ENCODE assay signal across 14 cellular contexts in genomic region chr20:63235399-63235983, GRCh38. TPM values are rescaled to one million over a fixed set of nuclear protein-coding genes. Genes with fewer than 3 reads are reported as not detected.
A peak's percentile ranks its signal among the peaks of the same experiment; 100 is the strongest.
DNase-seq lines count a peak whose midpoint lies in the region; ATAC-seq, FAIRE-seq and TF ChIP-seq lines count a peak whose summit lies in the region.
"Had no signal": no experiment of that assay in that cellular context is flagged by ENCODE, and none has a peak within 500 bp of the region (broad histone marks: within the 10 kb centered on the region; RNA-seq: fewer than 3 reads in every experiment).

A gene with protein sequence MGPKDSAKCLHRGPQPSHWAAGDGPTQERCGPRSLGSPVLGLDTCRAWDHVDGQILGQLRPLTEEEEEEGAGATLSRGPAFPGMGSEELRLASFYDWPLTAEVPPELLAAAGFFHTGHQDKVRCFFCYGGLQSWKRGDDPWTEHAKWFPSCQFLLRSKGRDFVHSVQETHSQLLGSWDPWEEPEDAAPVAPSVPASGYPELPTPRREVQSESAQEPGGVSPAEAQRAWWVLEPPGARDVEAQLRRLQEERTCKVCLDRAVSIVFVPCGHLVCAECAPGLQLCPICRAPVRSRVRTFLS (plus strand): TSS chr20:63235905. CDS start chr20:63236097, 192 bp downstream.

- no peaks in the 10 kb centered on the region for H3K36me3 Mint-ChIP-seq in nephron progenitor cell (ENCODE audit: low read depth)

- BruUV-seq in GM12878 (replicated peaks; lab: Mats Ljungman, UMichigan) = no TSS peak

- 53% methylated on average over 17 of the region's 17 CpGs for WGBS in HUES64
- 5% methylated on average over 13 of the region's 17 CpGs for WGBS in GM12878 (ENCODE audit: insufficient coverage, insufficient replicate concordance, low lambda C conversion rate, missing lambda C conversion rate)
- WGBS in sigmoid colon, 2 donors = 42 to 50% methylated on average over 17 of the region's 17 CpGs

- ATAC-seq in GM12878 (no peak), GM19395 (IDR thresholded peaks at IDR 0.05; ENCODE audit: unreplicated experiment) (no peak)

- no peak for TF ChIP-seq CTCF in GM12878 (IDR thresholded peaks at IDR 0.05 in 2 of 3, conservative IDR thresholded peaks at IDR 0.05 in 1 of 3; ENCODE audit: control insufficient read depth in 2 of 3, extremely low read depth in 1 of 3, insufficient read depth in 1 of 3, low read depth in 3 of 3, low read length in 3 of 3)
- no peak for TF ChIP-seq CTCF in nephron progenitor cell (IDR thresholded peaks at IDR 0.05)
- TF ChIP-seq CTCF in sigmoid colon (IDR thresholded peaks at IDR 0.05) = no peak

- peaks cover 8% of the 10 kb centered on the region for H3K27me3 Mint-ChIP-seq in nephron progenitor cell (ENCODE audit: low read depth, poor library complexity)

- no peak within 1 kb of the TSS for H3K4me2 ChIP-seq in GM12878 (ENCODE audit: control insufficient read depth, insufficient read depth)

- peaks cover 54% of the 10 kb centered on the region for H3K4me1 Mint-ChIP-seq in nephron progenitor cell

- no peak for TF ChIP-seq RAD21 in GM12878 (IDR thresholded peaks at IDR 0.05; ENCODE audit: insufficient read depth, low read depth, low read length)

- no peak within 1 kb of the TSS for H3K9ac ChIP-seq in HUES64 (ENCODE audit: low read depth, low read length)
- no peak within 1 kb of the TSS for H3K9ac ChIP-seq in GM12878 (ENCODE audit: control insufficient read depth, insufficient read depth, low read length)

- intact Hi-C loops in GM12878 (cut with micrococcal nuclease; ENCODE audit: unreplicated experiment) (no loop called here), sigmoid colon (cut with DNase I) (no loop called here), head of caudate nucleus (cut with DNase I) (no loop called here)

- POLR2A ChIA-PET in GM12878 (lab: Charles Lee) = no interaction called here

- SMC1A ChIA-PET in GM12878 (lab: Charles Lee; ENCODE audit: uncharacterized antibody, unreplicated experiment) = no interaction called here

- H3K4me1 ChIP-seq in HUES64 (ENCODE audit: insufficient read depth, low read length) = peaks cover 12% of the 10 kb centered on the region
- H3K4me1 ChIP-seq in GM12878 (ENCODE audit: control insufficient read depth, insufficient read depth, low read length) = no peaks in the 10 kb centered on the region
- H3K4me1 ChIP-seq in sigmoid colon = peaks cover 0 to 3% (median 0%) of the 10 kb centered on the region in 4 donors

- no peak for TF ChIP-seq POLR2A in GM12878 (IDR thresholded peaks at IDR 0.05; ENCODE audit: low read depth, low read length)
- no peak for TF ChIP-seq POLR2A in sigmoid colon (IDR thresholded peaks at IDR 0.05)

- in situ Hi-C loops in GM12878 (cut with MboI) = no loop called here

- H3K4me3 ChIP-seq in HUES64 (ENCODE audit: low read length) (peak within 1 kb of the TSS; percentile 7; the same call in 1 of the 2 replicates), GM12878 (no peak within 1 kb of the TSS), sigmoid colon (no peak within 1 kb of the TSS)
- H3K4me3 ChIP-seq: dorsolateral prefrontal cortex had no signal

- CTCF ChIA-PET in GM12878 (lab: Yijun Ruan, JAX) = interaction anchor here (2.9 kb wide), 1 partner anchor 13 kb away, joined by 25 read pairs; no protein-coding TSS in a partner anchor

- H2AFZ ChIP-seq in GM12878 (ENCODE audit: control insufficient read depth, low read depth, low read length) = no peak within 1 kb of the TSS

- RAD21 ChIA-PET in GM12878 (lab: Charles Lee; ENCODE audit: unreplicated experiment) = interaction anchor here (1.4 kb wide), 1 partner anchor 13 kb away, joined by 6 read pairs; no protein-coding TSS in a partner anchor

- H3K79me2 ChIP-seq in GM12878 (ENCODE audit: control insufficient read depth, insufficient read depth, low read length) = no peaks in the 10 kb centered on the region

- no peak for FAIRE-seq in GM12878 (lab: Jason Lieb, UNC)
- FAIRE-seq: GM19239, H54 had no signal

- no peak for TF ChIP-seq EP300 in GM12878 (IDR thresholded peaks at IDR 0.05; ENCODE audit: borderline replicate concordance in 1 of 2, control insufficient read depth in 1 of 2, low read depth in 2 of 2, low read length in 2 of 2)
- TF ChIP-seq EP300 in sigmoid colon (IDR thresholded peaks at IDR 0.05) = no peak

- no peaks in the 10 kb centered on the region for H4K20me1 ChIP-seq in GM12878 (ENCODE audit: control insufficient read depth, insufficient read depth)

- DNase-seq in CD1c-positive myeloid dendritic cell (ENCODE audit: extremely low spot score) (peak; percentile 7), GM12878 (ENCODE audit: low read depth, low spot score) (no peak), nephron progenitor cell (peak; percentile 68), sigmoid colon (no peak), head of caudate nucleus (no peak), NCI-H1105 treated with DMSO at 0.1 percent for 48 hours (lab: John Stamatoyannopoulos, UW) (no peak)
- DNase-seq: activated effector memory CD4-positive, alpha-beta T cell treated with Interleukin-2 at 50 U/mL for 16 hours; dorsolateral prefrontal cortex; NCI-H1092 had no signal

- H3K36me3 ChIP-seq in HUES64 (ENCODE audit: insufficient read depth, low read length) = no peaks in the 10 kb centered on the region
- no peaks in the 10 kb centered on the region for H3K36me3 ChIP-seq in GM12878 (ENCODE audit: control insufficient read depth in 2 of 2, insufficient read depth in 2 of 2, low read length in 1 of 2)
- H3K36me3 ChIP-seq in sigmoid colon = no peaks in the 10 kb centered on the region

- H3K27me3 ChIP-seq in HUES64 (ENCODE audit: insufficient read depth, low read length) = no peaks in the 10 kb centered on the region
- H3K27me3 ChIP-seq in GM12878 (replicated peaks in 1 of 2; ENCODE audit: control insufficient read depth in 2 of 2, insufficient read depth in 2 of 2, low read length in 1 of 2) = peaks cover 2 to 3% of the 10 kb centered on the region in 2 experiments; a peak in 3 of 4 replicates
- H3K27me3 ChIP-seq in sigmoid colon = peaks cover 0 to 51% (median 9%) of the 10 kb centered on the region in 3 donors

- H3K27ac ChIP-seq in HUES64 (ENCODE audit: low read depth, low read length) (no peak within 1 kb of the TSS), GM12878 (ENCODE audit: control insufficient read depth, insufficient read depth) (no peak within 1 kb of the TSS), sigmoid colon (no peak within 1 kb of the TSS)
- H3K27ac ChIP-seq: dorsolateral prefrontal cortex had no signal

- H3K27ac Mint-ChIP-seq in nephron progenitor cell = no peak within 1 kb of the TSS

- H3K4me3 Mint-ChIP-seq in nephron progenitor cell = peak within 1 kb of the TSS; percentile 32

- H3K9me3 ChIP-seq in HUES64 (ENCODE audit: insufficient read depth, low read depth, low read length) (no peaks in the 10 kb centered on the region), GM12878 (replicated peaks; ENCODE audit: control insufficient read depth, insufficient read depth, low read length) (no peaks in the 10 kb centered on the region), sigmoid colon (no peaks in the 10 kb centered on the region)

- no peaks in the 10 kb centered on the region for H3K9me3 Mint-ChIP-seq in nephron progenitor cell

TF ChIP-seq in GM12878, 131 proteins besides CTCF, POLR2A, EP300 and RAD21 (continues in another document):
- peak; percentile 28; the same call in 1 of the 2 replicates for TF ChIP-seq NR2F1 (conservative IDR thresholded peaks at IDR 0.05)
- TF ChIP-seq EGR1 (IDR thresholded peaks at IDR 0.05; ENCODE audit: borderline replicate concordance in 1 of 2, low read depth in 2 of 2, low read length in 2 of 2) = peak in 1 of 2 experiments; percentile 42; a peak in 1 of 3 replicates
- TF ChIP-seq ZBTB33 (IDR thresholded peaks at IDR 0.05) = no peak

RNA-seq across cellular contexts. Expression of the gene that starts here (rescaled TPM):
- not detected for polyA plus RNA-seq in HUES64 (2013, experiment 1 of 2)
- not detected for polyA plus RNA-seq in HUES64 (2013, experiment 2 of 2)
- 27.4 and 27.6 TPM in 2 replicates for total RNA-seq in GM12878 (2013; cell fraction: nucleolus; rRNA removed)
- 0.11 TPM in 1 of 2 replicates, not detected in the other for total RNA-seq in GM12878 (2014; rRNA removed)
- total RNA-seq in GM12878 (2014; rRNA removed; fragmentation: Illumina TruSeq; extraction: Trizol) = not detected in 2 replicates
- not detected in 2 replicates for total RNA-seq in GM12878 (2021)
- 0.29 TPM for polyA plus RNA-seq in GM12878 (2011; ENCODE audit: low read depth)
- 0.26 and 0.31 TPM in 2 replicates for polyA plus RNA-seq in GM12878 (2011; rRNA removed)
- polyA plus RNA-seq in GM12878 (2011; cell fraction: cytosol; rRNA removed) = 0.99 and 1.1 TPM in 2 replicates
- 4.9 and 10.3 TPM in 2 replicates for polyA plus RNA-seq in GM12878 (2011; cell fraction: nucleus; rRNA removed)
- polyA plus RNA-seq in GM12878 (2012) = 1.2 and 4.0 TPM in 2 replicates
- not detected in 2 replicates for polyA plus RNA-seq in GM12878 (2014; fragmentation: Illumina TruSeq; extraction: Trizol)
- polyA plus RNA-seq in GM12878 (2014; fragmentation: Nextera tagmentation; extraction: Ambion mirVana) = not detected
- polyA plus RNA-seq in GM12878 (2014; rRNA removed) = 0.08 TPM in 1 of 2 replicates, not detected in the other
- polyA plus RNA-seq in GM12878 (2016; fragmentation: Nextera tagmentation; extraction: Ambion mirVana) = not detected
- 0.66 and 1.3 TPM in 2 replicates for polyA minus RNA-seq in GM12878 (2011; rRNA and poly(A)+ RNA removed)
- polyA minus RNA-seq in GM12878 (2011; cell fraction: cytosol; rRNA and poly(A)+ RNA removed) = not detected in 2 replicates
- 1.7 and 2.4 TPM in 2 replicates for polyA minus RNA-seq in GM12878 (2011; cell fraction: nucleus; rRNA and poly(A)+ RNA removed)
- 1 to 10 TPM in 1 of 4 donors, under 1 TPM in 1, not detected in 2; 0.71 to 1.2 TPM for total RNA-seq in sigmoid colon
- under 1 TPM in 2 of 3 donors, not detected in 1; 0.15 to 0.60 TPM for polyA plus RNA-seq in sigmoid colon
- total RNA-seq: T-helper 2 cell treated with Interferon-gamma antibody and Interleukin-4, amounts not matched to agents 100 ng/mL and 5 ng/mL, for 36 hours had no signal

Comparison
In these comparisons a context has a peak if more than half of its experiments do, and no peak if none do; other contexts are left out.
1. DNase-seq: peak in CD1c-positive myeloid dendritic cell (single experiment) and nephron progenitor cell (single experiment); none in GM12878 (single experiment), sigmoid colon (single experiment), head of caudate nucleus (0 of 42) and NCI-H1105 treated with DMSO at 0.1 percent for 48 hours (single experiment).